Comparison of ENCODE assay signal across 1 cellular context in genomic region chr6:106110167-106110826, GRCh38.
TF ChIP-seq lines count a peak whose summit lies in the region.

No MANE protein-coding gene starts in this region.

TF ChIP-seq in K562, 482 proteins besides CTCF, POLR2A, EP300 and RAD21 (continued from another document):
- TF ChIP-seq ZKSCAN3 (CRISPR knock-in tag; IDR thresholded peaks at IDR 0.05) (no peak), NFIC (IDR thresholded peaks at IDR 0.05) (peak; percentile 75), CTBP1 (IDR thresholded peaks at IDR 0.05; ENCODE audit: borderline replicate concordance) (peak; percentile 25; the same call in 1 of the 2 replicates), DPF2 (IDR thresholded peaks at IDR 0.05) (peak; percentile 23; the same call in 1 of the 2 replicates), RCOR1 (IDR thresholded peaks at IDR 0.05; ENCODE audit: borderline replicate concordance in 1 of 2, low read depth in 2 of 2, low read length in 2 of 2) (peak in 1 of 2 experiments; percentile 42; a peak in 1 of 4 replicates), SNAPC5 (CRISPR knock-in tag; IDR thresholded peaks at IDR 0.05) (no peak), DACH1 (IDR thresholded peaks at IDR 0.05; ENCODE audit: partially characterized antibody) (no peak)
- TF ChIP-seq, protein P1, sequence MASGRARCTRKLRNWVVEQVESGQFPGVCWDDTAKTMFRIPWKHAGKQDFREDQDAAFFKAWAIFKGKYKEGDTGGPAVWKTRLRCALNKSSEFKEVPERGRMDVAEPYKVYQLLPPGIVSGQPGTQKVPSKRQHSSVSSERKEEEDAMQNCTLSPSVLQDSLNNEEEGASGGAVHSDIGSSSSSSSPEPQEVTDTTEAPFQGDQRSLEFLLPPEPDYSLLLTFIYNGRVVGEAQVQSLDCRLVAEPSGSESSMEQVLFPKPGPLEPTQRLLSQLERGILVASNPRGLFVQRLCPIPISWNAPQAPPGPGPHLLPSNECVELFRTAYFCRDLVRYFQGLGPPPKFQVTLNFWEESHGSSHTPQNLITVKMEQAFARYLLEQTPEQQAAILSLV (tag; IDR thresholded peaks at IDR 0.05) = no peak
